20 cellular contexts compared by ENCODE assay signal in the genomic region with DNA sequence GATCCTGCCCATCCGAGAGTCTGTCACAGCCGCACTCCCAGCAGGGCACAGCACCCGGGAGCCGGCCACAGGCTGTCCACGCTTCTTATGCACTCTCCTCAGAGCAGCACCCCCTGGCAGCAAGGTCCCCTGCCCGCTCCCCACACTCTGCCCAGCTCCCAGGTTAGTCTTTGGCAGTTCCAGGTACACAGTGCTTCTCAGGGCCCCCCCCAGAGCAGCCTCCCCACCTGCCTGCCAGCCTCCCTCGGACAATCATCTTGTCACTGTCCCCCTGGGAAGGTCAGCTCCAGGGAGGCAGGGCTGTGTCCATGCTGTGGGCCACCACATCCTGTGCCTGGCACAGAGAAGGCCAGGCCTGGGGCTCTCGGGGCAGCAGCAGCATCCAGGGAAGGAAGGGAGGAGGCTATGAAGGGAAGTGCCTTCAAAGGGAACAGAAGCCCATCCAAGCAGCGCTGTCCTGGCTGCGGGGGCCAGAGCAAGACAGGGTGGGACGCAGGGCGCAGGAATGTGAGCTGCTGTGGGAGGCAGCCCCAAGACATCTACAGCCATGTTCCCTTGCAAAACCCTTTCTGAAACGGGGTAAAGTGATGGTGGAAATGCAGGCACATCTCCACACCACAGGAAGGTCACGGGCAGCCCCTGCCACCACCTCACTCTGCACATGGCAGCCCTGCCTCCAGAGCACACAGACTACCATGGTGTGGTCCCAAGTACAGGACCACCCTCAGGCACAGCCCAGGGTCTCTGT.
"Had no signal": no experiment of that assay in that cellular context is flagged by ENCODE, and none has a peak within 500 bp of the region (broad histone marks: within the 10 kb centered on the region; RNA-seq: fewer than 3 reads in every experiment).

No MANE protein-coding gene starts in this region.

- H3K27me3 Mint-ChIP-seq: activated naive CD8-positive, alpha-beta T cell had no signal

- H3K4me3 ChIP-seq: mucosa of descending colon, SK-N-MC, tibial artery had no signal

- H3K36me3 ChIP-seq: tibial artery had no signal

- H3K9me3 Mint-ChIP-seq: memory B cell; naive thymus-derived CD8-positive, alpha-beta T cell; T-cell had no signal

- ATAC-seq: left ventricle myocardium superior; mucosa of descending colon; naive thymus-derived CD8-positive, alpha-beta T cell; T-cell; WTC11 had no signal

- H3K27ac Mint-ChIP-seq: activated naive CD8-positive, alpha-beta T cell; memory B cell; T-cell; WTC11 had no signal

- H3K27ac ChIP-seq: SK-N-MC, tibial artery had no signal

- H3K4me1 ChIP-seq: tibial artery had no signal

- FAIRE-seq: bronchial epithelial cell, urothelium cell line had no signal

- H3K9me3 ChIP-seq: mucosa of descending colon, tibial artery had no signal

- H3K36me3 Mint-ChIP-seq: activated naive CD8-positive, alpha-beta T cell; memory B cell; naive thymus-derived CD8-positive, alpha-beta T cell; T-cell; WTC11 had no signal

- H3K4me1 Mint-ChIP-seq: naive thymus-derived CD8-positive, alpha-beta T cell; T-cell; WTC11 had no signal

- DNase-seq: activated CD4-positive, alpha-beta T cell treated with anti-CD3 and anti-CD28 coated beads for 4 hours; dermis blood vessel endothelial cell; effector memory CD4-positive, alpha-beta T cell; foreskin fibroblast; left ventricle myocardium superior; mucosa of descending colon; nucleus accumbens; stimulated activated CD4-positive, alpha-beta T cell treated with anti-CD3 and anti-CD28 coated beads, Interleukin-12 subunit alpha, Interleukin-12 subunit beta, amount 100 ng/mL, for 4 hours; stimulated activated CD4-positive, alpha-beta T cell treated with anti-CD3 and anti-CD28 coated beads, Interleukin-2, amount 100 ng/mL, for 24 hours; stimulated activated naive CD4-positive, alpha-beta T cell treated with Interleukin-2 at 50 U/mL for 16 hours; substantia nigra; tibial artery had no signal

- H3K4me3 Mint-ChIP-seq: activated naive CD8-positive, alpha-beta T cell; memory B cell; naive thymus-derived CD8-positive, alpha-beta T cell; T-cell; WTC11 had no signal
